Comparison of ENCODE assay signal across 33 cellular contexts in genomic region chr11:116335078-116335477, GRCh38.
"Had no signal": no experiment of that assay in that cellular context is flagged by ENCODE, and none has a peak within 500 bp of the region (broad histone marks: within the 10 kb centered on the region; RNA-seq: fewer than 3 reads in every experiment).

No MANE protein-coding gene starts in this region.

- H3K4me1 ChIP-seq: esophagus muscularis mucosa, gastrocnemius medialis had no signal

- H3K27ac ChIP-seq: brain microvascular endothelial cell, coronary artery, dorsolateral prefrontal cortex, esophagus muscularis mucosa, foreskin keratinocyte, gastrocnemius medialis, WERI-Rb-1 had no signal

- H3K27me3 Mint-ChIP-seq: activated B cell treated with CpG ODN at 0.5 μM for 24 hours had no signal

- H3K4me3 Mint-ChIP-seq: activated B cell treated with CpG ODN at 0.5 μM for 24 hours; activated CD8-positive, alpha-beta T cell treated with anti-CD3 and anti-CD28 coated beads for 36 hours; activated naive CD8-positive, alpha-beta T cell; activated T-cell treated with anti-CD3 and anti-CD28 coated beads, Interleukin-2, amount 50 U/mL, for 24 hours; activated T-cell treated with anti-CD3 and anti-CD28 coated beads, Interleukin-2, amount 50 U/mL, for 72 hours; central memory CD8-positive, alpha-beta T cell; dendritic cell treated with granulocyte-macrophage colony-stimulating factor and Interleukin-4, amounts not matched to agents 40 ng/mL and 50 ng/mL, for 4 days; effector memory CD8-positive, alpha-beta T cell; T-helper 17 cell; T-helper 2 cell treated with Interferon-gamma antibody and Interleukin-4, amounts not matched to agents 5 μg/mL and 100 μg/mL, for 36 hours had no signal

- H3K36me3 Mint-ChIP-seq: activated naive CD8-positive, alpha-beta T cell had no signal

- DNase-seq: activated B cell treated with CpG ODN at 0.5 μM for 24 hours; activated CD4-positive, alpha-beta T cell treated with anti-CD3 and anti-CD28 coated beads for 48 hours; activated CD4-positive, alpha-beta T cell treated with anti-CD3 and anti-CD28 coated beads, Interleukin-2, amount 50 U/mL, for 1 hour; activated CD4-positive, alpha-beta T cell treated with anti-CD3 and anti-CD28 coated beads, Interleukin-2, amount 50 U/mL, for 48 hours; activated CD8-positive, alpha-beta memory T cell treated with anti-CD3 and anti-CD28 coated beads for 24 hours; activated CD8-positive, alpha-beta memory T cell treated with anti-CD3 and anti-CD28 coated beads, Interleukin-2, amount 50 U/mL, for 4 hours; activated CD8-positive, alpha-beta T cell treated with anti-CD3 and anti-CD28 coated beads for 36 hours; activated gamma-delta T cell treated with Interleukin-2 at 50 U/mL for 16 hours; activated naive CD4-positive, alpha-beta T cell treated with anti-CD3 and anti-CD28 coated beads, Interleukin-2, amount 50 U/mL, for 16 hours; activated naive CD4-positive, alpha-beta T cell treated with Interleukin-2 at 50 U/mL for 16 hours; activated T-cell treated with anti-CD3 and anti-CD28 coated beads for 4 hours; activated T-cell treated with anti-CD3 and anti-CD28 coated beads, Interleukin-2, amount 50 U/mL, for 24 hours; activated T-cell treated with anti-CD3 and anti-CD28 coated beads, Interleukin-2, amount 50 U/mL, for 72 hours; amniotic stem cell; anterior cingulate cortex; brain microvascular endothelial cell; dorsolateral prefrontal cortex; effector CD4-positive, alpha-beta T cell; effector memory CD8-positive, alpha-beta T cell; erythroblast; foreskin keratinocyte; gastrocnemius medialis; glutamatergic neuron; T-helper 1 cell; T-helper 17 cell; T1000; WERI-Rb-1 had no signal

- H3K36me3 ChIP-seq: brain microvascular endothelial cell, esophagus muscularis mucosa, gastrocnemius medialis, WERI-Rb-1 had no signal

- H3K4me1 Mint-ChIP-seq: activated B cell treated with CpG ODN at 0.5 μM for 24 hours; central memory CD8-positive, alpha-beta T cell; T-helper 17 cell had no signal

- H3K9me3 ChIP-seq: gastrocnemius medialis had no signal

- H3K9me3 Mint-ChIP-seq: T-helper 2 cell treated with Interferon-gamma antibody and Interleukin-4, amounts not matched to agents 5 μg/mL and 100 μg/mL, for 36 hours had no signal

- H3K4me3 ChIP-seq: coronary artery, dorsolateral prefrontal cortex, esophagus muscularis mucosa, gastrocnemius medialis had no signal

- H3K27me3 ChIP-seq: brain microvascular endothelial cell, foreskin keratinocyte had no signal

- H3K27ac Mint-ChIP-seq: activated B cell treated with CpG ODN at 0.5 μM for 24 hours; activated CD8-positive, alpha-beta T cell treated with anti-CD3 and anti-CD28 coated beads for 36 hours; activated naive CD8-positive, alpha-beta T cell; activated T-cell treated with anti-CD3 and anti-CD28 coated beads, Interleukin-2, amount 50 U/mL, for 24 hours; activated T-cell treated with anti-CD3 and anti-CD28 coated beads, Interleukin-2, amount 50 U/mL, for 72 hours; dendritic cell treated with granulocyte-macrophage colony-stimulating factor and Interleukin-4, amounts not matched to agents 40 ng/mL and 50 ng/mL, for 4 days; effector memory CD8-positive, alpha-beta T cell; T-helper 17 cell; T-helper 2 cell treated with Interferon-gamma antibody and Interleukin-4, amounts not matched to agents 5 μg/mL and 100 μg/mL, for 36 hours had no signal
